Comparison of ENCODE assay signal across 9 cellular contexts in the genomic region with DNA sequence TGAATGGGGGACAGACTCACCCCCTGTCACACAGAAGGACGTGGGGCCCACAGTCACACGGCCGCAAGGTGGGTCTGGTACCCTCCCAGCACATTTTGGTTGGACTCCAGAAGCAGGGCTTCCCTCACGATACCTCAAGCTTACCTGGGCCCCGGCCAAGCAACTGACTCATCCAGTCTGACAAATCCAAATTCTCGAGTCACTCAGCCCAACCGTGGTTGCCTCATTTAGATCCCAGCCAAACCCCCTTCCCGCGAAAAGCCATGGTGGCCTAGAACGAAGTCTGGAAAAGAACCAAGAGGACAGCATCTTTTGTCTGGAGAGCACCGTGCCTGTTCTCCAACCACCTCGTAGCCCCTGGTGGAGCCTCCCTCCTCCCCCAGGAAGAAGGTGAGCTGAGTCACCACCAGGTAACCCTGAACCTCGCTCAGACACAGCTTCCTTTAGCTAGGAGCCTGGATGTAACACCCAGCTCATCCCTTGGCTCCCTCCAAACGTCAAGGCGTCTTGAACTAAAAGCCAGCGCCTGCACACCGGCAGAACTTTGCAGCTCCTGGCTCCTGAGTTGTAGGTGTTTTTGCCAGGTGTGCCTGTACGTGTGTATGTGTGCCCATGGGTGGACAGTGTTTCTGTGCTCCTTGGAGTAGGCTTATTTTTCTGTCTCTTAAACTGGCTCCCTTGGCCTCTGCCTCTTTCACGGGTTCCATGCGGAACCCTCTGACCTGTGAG.
DNase-seq lines count a peak whose midpoint lies in the region; ATAC-seq, FAIRE-seq and TF ChIP-seq lines count a peak whose summit lies in the region.
"Had no signal": no experiment of that assay in that cellular context is flagged by ENCODE, and none has a peak within 500 bp of the region (broad histone marks: within the 10 kb centered on the region; RNA-seq: fewer than 3 reads in every experiment).

No MANE protein-coding gene starts in this region.

- CTCF ChIA-PET in activated CD4-positive, alpha-beta T cell treated with anti-CD3 and anti-CD28 coated beads for 36 hours (lab: Charles Lee) = interaction anchor here (0.6 to 1.4 kb wide), 2 partner anchors 174 to 191 kb away, joined by 3 read pairs; no protein-coding TSS in a partner anchor
- CTCF ChIA-PET in WTC11 (lab: Charles Lee) = interaction anchor here (1.4 kb wide), 1 partner anchor 173 kb away, joined by 3 read pairs; no protein-coding TSS in a partner anchor

- peak overlapping the region; percentile 100 for H3K27ac ChIP-seq in foreskin keratinocyte

- H3K27me3 Mint-ChIP-seq in activated CD4-positive, alpha-beta T cell treated with anti-CD3 and anti-CD28 coated beads for 36 hours = no peaks in the 10 kb centered on the region
- H3K27me3 Mint-ChIP-seq in WTC11 (ENCODE audit: low read depth) = no peaks in the 10 kb centered on the region
- no peaks in the 10 kb centered on the region for H3K27me3 Mint-ChIP-seq in stimulated activated naive B cell treated with anti-CD40 and anti-IgM and Interleukin-4, amounts not matched to agents 10 μg/mL and 1 μg/mL and 100 μg/mL, for 72 hours

- no peak overlapping the region for H3K4me3 Mint-ChIP-seq in activated CD4-positive, alpha-beta T cell treated with anti-CD3 and anti-CD28 coated beads for 36 hours
- no peak overlapping the region for H3K4me3 Mint-ChIP-seq in WTC11
- H3K4me3 Mint-ChIP-seq in stimulated activated naive B cell treated with anti-CD40 and anti-IgM and Interleukin-4, amounts not matched to agents 10 μg/mL and 1 μg/mL and 100 μg/mL, for 72 hours = no peak overlapping the region

- ATAC-seq in activated CD4-positive, alpha-beta T cell treated with anti-CD3 and anti-CD28 coated beads for 36 hours = no peak
- ATAC-seq in WTC11 (no peak), foreskin keratinocyte (peak; percentile 74), GM21528 (IDR thresholded peaks at IDR 0.05; ENCODE audit: low FRiP score, unreplicated experiment) (no peak)
- no peak for ATAC-seq in stimulated activated naive B cell treated with anti-CD40 and anti-IgM and Interleukin-4, amounts not matched to agents 10 μg/mL and 1 μg/mL and 100 μg/mL, for 72 hours (replicated peaks)

- FAIRE-seq in frontal cortex (lab: Jason Lieb, UNC) = no peak

- H3K27ac Mint-ChIP-seq in activated CD4-positive, alpha-beta T cell treated with anti-CD3 and anti-CD28 coated beads for 36 hours = no peak overlapping the region
- H3K27ac Mint-ChIP-seq in WTC11 = peak overlapping the region; percentile 69
- H3K27ac Mint-ChIP-seq in stimulated activated naive B cell treated with anti-CD40 and anti-IgM and Interleukin-4, amounts not matched to agents 10 μg/mL and 1 μg/mL and 100 μg/mL, for 72 hours = peak overlapping the region; percentile 76

- no peaks in the 10 kb centered on the region for H3K36me3 Mint-ChIP-seq in activated CD4-positive, alpha-beta T cell treated with anti-CD3 and anti-CD28 coated beads for 36 hours (ENCODE audit: low read depth)
- peaks cover 17% of the 10 kb centered on the region for H3K36me3 Mint-ChIP-seq in WTC11
- peaks cover 10 to 24% of the 10 kb centered on the region in 2 donors for H3K36me3 Mint-ChIP-seq in stimulated activated naive B cell treated with anti-CD40 and anti-IgM and Interleukin-4, amounts not matched to agents 10 μg/mL and 1 μg/mL and 100 μg/mL, for 72 hours

- intact Hi-C loops in activated CD4-positive, alpha-beta T cell treated with anti-CD3 and anti-CD28 coated beads for 36 hours (cut with DNase I, micrococcal nuclease) = no loop called here

- H3K4me1 Mint-ChIP-seq in activated CD4-positive, alpha-beta T cell treated with anti-CD3 and anti-CD28 coated beads for 36 hours = peaks cover 56% of the 10 kb centered on the region
- H3K4me1 Mint-ChIP-seq in WTC11 = peaks cover 28% of the 10 kb centered on the region
- H3K4me1 Mint-ChIP-seq in stimulated activated naive B cell treated with anti-CD40 and anti-IgM and Interleukin-4, amounts not matched to agents 10 μg/mL and 1 μg/mL and 100 μg/mL, for 72 hours = peaks cover 31 to 54% of the 10 kb centered on the region in 2 donors

- H3K27me3 ChIP-seq in foreskin keratinocyte = no peaks in the 10 kb centered on the region

- TF ChIP-seq CTCF in WTC11 (IDR thresholded peaks at IDR 0.05) (no peak), foreskin keratinocyte (conservative IDR thresholded peaks at IDR 0.05) (no peak)

- DNase-seq in activated CD4-positive, alpha-beta T cell treated with anti-CD3 and anti-CD28 coated beads for 36 hours = peak; percentile 25
- DNase-seq in activated CD4-positive, alpha-beta T cell treated with anti-CD3 and anti-CD28 coated beads, Interleukin-2, amount 50 U/mL, for 48 hours = no peak
- DNase-seq in WTC11 (ENCODE audit: low spot score) (no peak), foreskin keratinocyte (peak; percentile 92 to 95), NCI-H146 treated with DMSO at 0.1 percent for 48 hours (lab: John Stamatoyannopoulos, UW; ENCODE audit: unreplicated experiment) (no peak), frontal cortex (ENCODE audit: low spot score in 2 of 2) (no peak)
- no peak for DNase-seq in stimulated activated naive B cell treated with anti-CD40 and anti-IgM and Interleukin-4, amounts not matched to agents 10 μg/mL and 1 μg/mL and 100 μg/mL, for 72 hours
- DNase-seq: Right ventricle myocardium superior had no signal

- H3K9me3 Mint-ChIP-seq in activated CD4-positive, alpha-beta T cell treated with anti-CD3 and anti-CD28 coated beads for 36 hours (ENCODE audit: low read depth) = no peaks in the 10 kb centered on the region
- H3K9me3 Mint-ChIP-seq in WTC11 = peaks cover 18% of the 10 kb centered on the region
- no peaks in the 10 kb centered on the region for H3K9me3 Mint-ChIP-seq in stimulated activated naive B cell treated with anti-CD40 and anti-IgM and Interleukin-4, amounts not matched to agents 10 μg/mL and 1 μg/mL and 100 μg/mL, for 72 hours

- POLR2A ChIA-PET in activated CD4-positive, alpha-beta T cell treated with anti-CD3 and anti-CD28 coated beads for 36 hours (lab: Charles Lee) = no interaction called here
- POLR2A ChIA-PET in WTC11 (lab: Charles Lee) = interaction anchor here (1.3 kb wide), 1 partner anchor 53 kb away, joined by 3 read pairs; no protein-coding TSS in a partner anchor

- H3K4me1 ChIP-seq in foreskin keratinocyte = peaks cover 47% of the 10 kb centered on the region

TF ChIP-seq in WTC11, 78 proteins besides CTCF, POLR2A, EP300 and RAD21 (continues in another document):
- TF ChIP-seq ZNF232 (CRISPR knock-in tag; IDR thresholded peaks at IDR 0.05) = no peak
- no peak for TF ChIP-seq GTF2I (CRISPR knock-in tag; conservative IDR thresholded peaks at IDR 0.05)
- TF ChIP-seq TCF7 (CRISPR knock-in tag; IDR thresholded peaks at IDR 0.05; ENCODE audit: low read depth) = no peak
- TF ChIP-seq ZNF512 (CRISPR knock-in tag; IDR thresholded peaks at IDR 0.05; ENCODE audit: borderline replicate concordance) = no peak
- TF ChIP-seq MXD4 (CRISPR knock-in tag; IDR thresholded peaks at IDR 0.05; ENCODE audit: borderline replicate concordance) = no peak
- TF ChIP-seq JUN (CRISPR knock-in tag; IDR thresholded peaks at IDR 0.05) = no peak
- TF ChIP-seq ZNF219 (CRISPR knock-in tag; IDR thresholded peaks at IDR 0.05; ENCODE audit: borderline replicate concordance) = no peak
- TF ChIP-seq ZNF423 (CRISPR knock-in tag; IDR thresholded peaks at IDR 0.05) = no peak
- TF ChIP-seq, protein P1, sequence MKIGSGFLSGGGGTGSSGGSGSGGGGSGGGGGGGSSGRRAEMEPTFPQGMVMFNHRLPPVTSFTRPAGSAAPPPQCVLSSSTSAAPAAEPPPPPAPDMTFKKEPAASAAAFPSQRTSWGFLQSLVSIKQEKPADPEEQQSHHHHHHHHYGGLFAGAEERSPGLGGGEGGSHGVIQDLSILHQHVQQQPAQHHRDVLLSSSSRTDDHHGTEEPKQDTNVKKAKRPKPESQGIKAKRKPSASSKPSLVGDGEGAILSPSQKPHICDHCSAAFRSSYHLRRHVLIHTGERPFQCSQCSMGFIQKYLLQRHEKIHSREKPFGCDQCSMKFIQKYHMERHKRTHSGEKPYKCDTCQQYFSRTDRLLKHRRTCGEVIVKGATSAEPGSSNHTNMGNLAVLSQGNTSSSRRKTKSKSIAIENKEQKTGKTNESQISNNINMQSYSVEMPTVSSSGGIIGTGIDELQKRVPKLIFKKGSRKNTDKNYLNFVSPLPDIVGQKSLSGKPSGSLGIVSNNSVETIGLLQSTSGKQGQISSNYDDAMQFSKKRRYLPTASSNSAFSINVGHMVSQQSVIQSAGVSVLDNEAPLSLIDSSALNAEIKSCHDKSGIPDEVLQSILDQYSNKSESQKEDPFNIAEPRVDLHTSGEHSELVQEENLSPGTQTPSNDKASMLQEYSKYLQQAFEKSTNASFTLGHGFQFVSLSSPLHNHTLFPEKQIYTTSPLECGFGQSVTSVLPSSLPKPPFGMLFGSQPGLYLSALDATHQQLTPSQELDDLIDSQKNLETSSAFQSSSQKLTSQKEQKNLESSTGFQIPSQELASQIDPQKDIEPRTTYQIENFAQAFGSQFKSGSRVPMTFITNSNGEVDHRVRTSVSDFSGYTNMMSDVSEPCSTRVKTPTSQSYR (CRISPR knock-in tag; IDR thresholded peaks at IDR 0.05) = no peak
- TF ChIP-seq, protein P2, sequence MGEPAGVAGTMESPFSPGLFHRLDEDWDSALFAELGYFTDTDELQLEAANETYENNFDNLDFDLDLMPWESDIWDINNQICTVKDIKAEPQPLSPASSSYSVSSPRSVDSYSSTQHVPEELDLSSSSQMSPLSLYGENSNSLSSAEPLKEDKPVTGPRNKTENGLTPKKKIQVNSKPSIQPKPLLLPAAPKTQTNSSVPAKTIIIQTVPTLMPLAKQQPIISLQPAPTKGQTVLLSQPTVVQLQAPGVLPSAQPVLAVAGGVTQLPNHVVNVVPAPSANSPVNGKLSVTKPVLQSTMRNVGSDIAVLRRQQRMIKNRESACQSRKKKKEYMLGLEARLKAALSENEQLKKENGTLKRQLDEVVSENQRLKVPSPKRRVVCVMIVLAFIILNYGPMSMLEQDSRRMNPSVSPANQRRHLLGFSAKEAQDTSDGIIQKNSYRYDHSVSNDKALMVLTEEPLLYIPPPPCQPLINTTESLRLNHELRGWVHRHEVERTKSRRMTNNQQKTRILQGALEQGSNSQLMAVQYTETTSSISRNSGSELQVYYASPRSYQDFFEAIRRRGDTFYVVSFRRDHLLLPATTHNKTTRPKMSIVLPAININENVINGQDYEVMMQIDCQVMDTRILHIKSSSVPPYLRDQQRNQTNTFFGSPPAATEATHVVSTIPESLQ (CRISPR knock-in tag; IDR thresholded peaks at IDR 0.05) = no peak

Comparison
In these comparisons a context has a peak if more than half of its experiments do, and no peak if none do; other contexts are left out.
1. DNase-seq: peak in activated CD4-positive, alpha-beta T cell treated with anti-CD3 and anti-CD28 coated beads for 36 hours (single experiment) and foreskin keratinocyte (2 of 2); none in activated CD4-positive, alpha-beta T cell treated with anti-CD3 and anti-CD28 coated beads, Interleukin-2, amount 50 U/mL, for 48 hours (0 of 2), WTC11 (single experiment), stimulated activated naive B cell treated with anti-CD40 and anti-IgM and Interleukin-4, amounts not matched to agents 10 μg/mL and 1 μg/mL and 100 μg/mL, for 72 hours (single experiment), NCI-H146 treated with DMSO at 0.1 percent for 48 hours (single experiment) and frontal cortex (0 of 2).